Comparison of ENCODE assay signal across 25 cellular contexts in the genomic region with DNA sequence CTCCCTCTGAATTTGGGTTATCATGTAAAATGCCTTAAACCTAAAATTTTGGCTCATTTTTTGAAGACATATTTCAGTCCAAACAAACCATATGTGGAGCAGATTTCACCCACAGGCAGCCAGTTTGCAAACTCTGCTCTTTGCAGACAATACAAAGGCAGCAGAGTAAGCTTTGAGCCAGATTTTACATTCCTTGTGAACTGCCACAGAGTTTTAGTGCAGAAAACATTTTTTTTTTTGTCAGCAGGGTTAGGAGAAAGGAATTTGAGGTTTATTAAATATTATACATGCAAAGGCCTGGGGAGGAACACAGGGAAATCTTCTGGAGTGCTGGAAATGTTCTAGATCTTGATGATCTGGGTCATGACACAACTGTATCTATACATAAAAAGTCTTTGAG.
DNase-seq lines count a peak whose midpoint lies in the region; ATAC-seq and TF ChIP-seq lines count a peak whose summit lies in the region.
"Had no signal": no experiment of that assay in that cellular context is flagged by ENCODE, and none has a peak within 500 bp of the region (broad histone marks: within the 10 kb centered on the region; RNA-seq: fewer than 3 reads in every experiment).

No MANE protein-coding gene starts in this region.

- DNase-seq in EL (peak; percentile 26), WTC11 (ENCODE audit: low spot score) (no peak), fibroblast of gingiva (ENCODE audit: low read depth) (peak; percentile 56), neural progenitor cell (ENCODE audit: low spot score) (no peak), occipital lobe (lab: John Stamatoyannopoulos, UW) (no peak), hypothalamus (lab: John Stamatoyannopoulos, UW) (no peak), hepatic stellate cell (ENCODE audit: low spot score) (no peak)
- DNase-seq: ACHN; activated B cell treated with CpG ODN at 0.5 μM for 24 hours; activated CD4-positive, alpha-beta T cell treated with anti-CD3 and anti-CD28 coated beads, Interleukin-2, amount 50 U/mL, for 4 hours; activated gamma-delta T cell; adrenal gland; central memory CD4-positive, alpha-beta T cell; mammary epithelial cell; NCI-H146; NCI-H526 treated with DMSO at 0.1 percent for 48 hours; ovary; RPMI8226; stimulated activated CD4-positive, alpha-beta T cell treated with anti-CD3 and anti-CD28 coated beads, Interleukin-15, amount 100 ng/mL, for 24 hours; stimulated activated CD8-positive, alpha-beta memory T cell treated with anti-CD3 and anti-CD28 coated beads, Interleukin-4, amount 100 ng/mL, for 48 hours; T-helper 9 cell; upper lobe of left lung had no signal

- H3K27me3 ChIP-seq in neural progenitor cell = no peaks in the 10 kb centered on the region
- H3K27me3 ChIP-seq: adrenal gland, ovary, upper lobe of left lung had no signal

- peak overlapping the region; percentile 6 for H2AFZ ChIP-seq in neural progenitor cell (replicated peaks)

- no peak overlapping the region for H3K4me3 Mint-ChIP-seq in WTC11
- no peak overlapping the region for H3K4me3 Mint-ChIP-seq in neural progenitor cell
- H3K4me3 Mint-ChIP-seq: activated B cell treated with CpG ODN at 0.5 μM for 24 hours, CD14-positive monocyte had no signal

- no peaks in the 10 kb centered on the region for H3K79me2 ChIP-seq in neural progenitor cell (ENCODE audit: low read depth)

- peaks cover 9% of the 10 kb centered on the region for H3F3A ChIP-seq in neural progenitor cell (ENCODE audit: low read depth)

- H3K4me2 ChIP-seq in neural progenitor cell = no peak overlapping the region

- no peaks in the 10 kb centered on the region for H3K36me3 ChIP-seq in neural progenitor cell
- H3K36me3 ChIP-seq: adrenal gland, ovary, upper lobe of left lung had no signal

- POLR2A ChIA-PET in WTC11 (lab: Charles Lee) = no interaction called here

- H3K27me3 Mint-ChIP-seq in WTC11 (ENCODE audit: low read depth) (no peaks in the 10 kb centered on the region; the same call in 1 of the 2 replicates), neural progenitor cell (ENCODE audit: insufficient read depth, low read depth) (no peaks in the 10 kb centered on the region)
- H3K27me3 Mint-ChIP-seq: activated B cell treated with CpG ODN at 0.5 μM for 24 hours had no signal

- no peaks in the 10 kb centered on the region for H3K9me3 ChIP-seq in neural progenitor cell (ENCODE audit: low read depth)
- H3K9me3 ChIP-seq: adrenal gland, ovary, upper lobe of left lung had no signal

- no peaks in the 10 kb centered on the region for H3K4me1 ChIP-seq in neural progenitor cell
- H3K4me1 ChIP-seq: adrenal gland had no signal

- H3K9me3 Mint-ChIP-seq in WTC11 (no peaks in the 10 kb centered on the region), neural progenitor cell (no peaks in the 10 kb centered on the region)
- H3K9me3 Mint-ChIP-seq: activated B cell treated with CpG ODN at 0.5 μM for 24 hours had no signal

- H3K9ac ChIP-seq in neural progenitor cell = no peak overlapping the region

- H3K4me3 ChIP-seq in neural progenitor cell = no peak overlapping the region
- H3K4me3 ChIP-seq: adrenal gland, ovary, upper lobe of left lung had no signal

- CTCF ChIA-PET in WTC11 (lab: Charles Lee) = no interaction called here

- H3K36me3 Mint-ChIP-seq in WTC11 (no peaks in the 10 kb centered on the region), neural progenitor cell (no peaks in the 10 kb centered on the region)
- H3K36me3 Mint-ChIP-seq: CD14-positive monocyte had no signal

- H3K4me1 Mint-ChIP-seq in WTC11 = peaks cover 20% of the 10 kb centered on the region
- H3K4me1 Mint-ChIP-seq in neural progenitor cell = peaks cover 2% of the 10 kb centered on the region
- H3K4me1 Mint-ChIP-seq: activated B cell treated with CpG ODN at 0.5 μM for 24 hours had no signal

- ATAC-seq in WTC11 = no peak
- ATAC-seq in HG02852 (IDR thresholded peaks at IDR 0.05; ENCODE audit: unreplicated experiment) = no peak

- TF ChIP-seq CTCF in WTC11 (IDR thresholded peaks at IDR 0.05) (no peak), neural progenitor cell (IDR thresholded peaks at IDR 0.05) (no peak)

- no peaks in the 10 kb centered on the region for H4K20me1 ChIP-seq in neural progenitor cell (ENCODE audit: low read depth)

- peak overlapping the region; percentile 76 for H3K27ac ChIP-seq in neural progenitor cell
- H3K27ac ChIP-seq: adrenal gland, epithelial cell of prostate, ovary, upper lobe of left lung had no signal

- H3K27ac Mint-ChIP-seq in WTC11 (peak overlapping the region; percentile 17; the same call in 1 of the 2 replicates), neural progenitor cell (no peak overlapping the region)
- H3K27ac Mint-ChIP-seq: activated B cell treated with CpG ODN at 0.5 μM for 24 hours, CD14-positive monocyte had no signal

TF ChIP-seq in WTC11, 78 proteins besides CTCF, POLR2A, EP300 and RAD21 (continues in another document):
- TF ChIP-seq TEAD1 (CRISPR knock-in tag; IDR thresholded peaks at IDR 0.05) (no peak), FOXP1 (CRISPR knock-in tag; IDR thresholded peaks at IDR 0.05; ENCODE audit: borderline replicate concordance) (no peak), NR2C2 (CRISPR knock-in tag; IDR thresholded peaks at IDR 0.05) (no peak)
- TF ChIP-seq, protein P1, sequence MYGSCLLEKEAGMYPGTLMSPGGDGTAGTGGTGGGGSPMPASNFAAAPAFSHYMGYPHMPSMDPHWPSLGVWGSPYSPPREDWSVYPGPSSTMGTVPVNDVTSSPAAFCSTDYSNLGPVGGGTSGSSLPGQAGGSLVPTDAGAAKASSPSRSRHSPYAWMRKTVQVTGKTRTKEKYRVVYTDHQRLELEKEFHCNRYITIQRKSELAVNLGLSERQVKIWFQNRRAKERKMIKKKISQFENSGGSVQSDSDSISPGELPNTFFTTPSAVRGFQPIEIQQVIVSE (CRISPR knock-in tag; IDR thresholded peaks at IDR 0.05; ENCODE audit: borderline replicate concordance) = no peak
- TF ChIP-seq, protein P2, sequence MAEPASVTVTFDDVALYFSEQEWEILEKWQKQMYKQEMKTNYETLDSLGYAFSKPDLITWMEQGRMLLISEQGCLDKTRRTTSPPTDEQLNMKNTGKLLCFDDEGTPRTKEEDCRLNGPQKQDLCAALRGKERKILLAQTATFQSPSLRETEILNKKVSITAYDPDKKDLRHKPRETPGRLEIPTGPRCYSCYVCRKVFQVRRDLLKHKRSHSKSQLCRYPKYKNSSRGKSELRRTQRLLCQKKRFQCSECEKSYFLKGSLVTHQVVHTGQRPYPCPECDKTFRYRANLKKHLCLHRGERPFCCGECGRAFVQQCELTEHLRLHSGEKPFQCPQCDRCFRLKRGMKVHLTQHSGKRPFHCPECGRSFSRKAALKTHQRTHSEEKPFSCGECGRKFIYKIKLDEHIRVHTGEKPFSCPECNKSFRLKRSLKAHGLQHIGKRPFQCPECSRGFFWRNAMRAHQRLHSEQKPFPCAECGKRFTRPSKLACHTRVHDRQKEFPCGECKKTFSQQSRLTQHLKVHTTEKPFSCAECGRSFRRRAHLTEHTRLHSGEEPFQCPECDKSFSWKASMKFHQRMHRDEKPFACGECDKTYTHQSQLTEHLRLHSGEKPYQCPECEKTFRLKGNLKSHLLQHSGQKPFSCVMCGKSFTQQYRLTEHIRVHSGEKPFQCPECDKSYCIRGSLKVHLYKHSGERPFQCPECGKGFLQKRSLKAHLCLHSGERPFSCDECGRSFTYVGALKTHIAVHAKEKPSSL (CRISPR knock-in tag; conservative IDR thresholded peaks at IDR 0.05) = no peak
- TF ChIP-seq, protein P3, sequence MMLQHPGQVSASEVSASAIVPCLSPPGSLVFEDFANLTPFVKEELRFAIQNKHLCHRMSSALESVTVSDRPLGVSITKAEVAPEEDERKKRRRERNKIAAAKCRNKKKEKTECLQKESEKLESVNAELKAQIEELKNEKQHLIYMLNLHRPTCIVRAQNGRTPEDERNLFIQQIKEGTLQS (CRISPR knock-in tag; conservative IDR thresholded peaks at IDR 0.05) = no peak
- TF ChIP-seq, protein P4, sequence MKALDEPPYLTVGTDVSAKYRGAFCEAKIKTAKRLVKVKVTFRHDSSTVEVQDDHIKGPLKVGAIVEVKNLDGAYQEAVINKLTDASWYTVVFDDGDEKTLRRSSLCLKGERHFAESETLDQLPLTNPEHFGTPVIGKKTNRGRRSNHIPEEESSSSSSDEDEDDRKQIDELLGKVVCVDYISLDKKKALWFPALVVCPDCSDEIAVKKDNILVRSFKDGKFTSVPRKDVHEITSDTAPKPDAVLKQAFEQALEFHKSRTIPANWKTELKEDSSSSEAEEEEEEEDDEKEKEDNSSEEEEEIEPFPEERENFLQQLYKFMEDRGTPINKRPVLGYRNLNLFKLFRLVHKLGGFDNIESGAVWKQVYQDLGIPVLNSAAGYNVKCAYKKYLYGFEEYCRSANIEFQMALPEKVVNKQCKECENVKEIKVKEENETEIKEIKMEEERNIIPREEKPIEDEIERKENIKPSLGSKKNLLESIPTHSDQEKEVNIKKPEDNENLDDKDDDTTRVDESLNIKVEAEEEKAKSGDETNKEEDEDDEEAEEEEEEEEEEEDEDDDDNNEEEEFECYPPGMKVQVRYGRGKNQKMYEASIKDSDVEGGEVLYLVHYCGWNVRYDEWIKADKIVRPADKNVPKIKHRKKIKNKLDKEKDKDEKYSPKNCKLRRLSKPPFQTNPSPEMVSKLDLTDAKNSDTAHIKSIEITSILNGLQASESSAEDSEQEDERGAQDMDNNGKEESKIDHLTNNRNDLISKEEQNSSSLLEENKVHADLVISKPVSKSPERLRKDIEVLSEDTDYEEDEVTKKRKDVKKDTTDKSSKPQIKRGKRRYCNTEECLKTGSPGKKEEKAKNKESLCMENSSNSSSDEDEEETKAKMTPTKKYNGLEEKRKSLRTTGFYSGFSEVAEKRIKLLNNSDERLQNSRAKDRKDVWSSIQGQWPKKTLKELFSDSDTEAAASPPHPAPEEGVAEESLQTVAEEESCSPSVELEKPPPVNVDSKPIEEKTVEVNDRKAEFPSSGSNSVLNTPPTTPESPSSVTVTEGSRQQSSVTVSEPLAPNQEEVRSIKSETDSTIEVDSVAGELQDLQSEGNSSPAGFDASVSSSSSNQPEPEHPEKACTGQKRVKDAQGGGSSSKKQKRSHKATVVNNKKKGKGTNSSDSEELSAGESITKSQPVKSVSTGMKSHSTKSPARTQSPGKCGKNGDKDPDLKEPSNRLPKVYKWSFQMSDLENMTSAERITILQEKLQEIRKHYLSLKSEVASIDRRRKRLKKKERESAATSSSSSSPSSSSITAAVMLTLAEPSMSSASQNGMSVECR (CRISPR knock-in tag; IDR thresholded peaks at IDR 0.05; ENCODE audit: borderline replicate concordance) = no peak

Comparison
In these comparisons a context has a peak if more than half of its experiments do, and no peak if none do; other contexts are left out.
1. DNase-seq: peak in EL (single experiment) and fibroblast of gingiva (single experiment); none in WTC11 (single experiment), neural progenitor cell (single experiment), occipital lobe (single experiment), hypothalamus (0 of 51) and hepatic stellate cell (single experiment).